11 cellular contexts compared by ENCODE assay signal in genomic region chr6:149079456-149079855, GRCh38.
A peak's percentile ranks its signal among the peaks of the same experiment; 100 is the strongest.
DNase-seq lines count a peak whose midpoint lies in the region; ATAC-seq and TF ChIP-seq lines count a peak whose summit lies in the region.
"Had no signal": no experiment of that assay in that cellular context is flagged by ENCODE, and none has a peak within 500 bp of the region (broad histone marks: within the 10 kb centered on the region; RNA-seq: fewer than 3 reads in every experiment).

No MANE protein-coding gene starts in this region.

- DNase-seq in Right ventricle myocardium superior (peak; percentile 42), Right ventricle myocardium inferior (ENCODE audit: missing footprints) (no peak), MCF 10A (ENCODE audit: unreplicated experiment) (no peak), myocyte (ENCODE audit: low read depth) (peak; percentile 53), vagina (ENCODE audit: extremely low spot score in 2 of 2) (no peak), NCI-H2107 (lab: John Stamatoyannopoulos, UW) (no peak), SK-N-DZ (ENCODE audit: low spot score) (no peak)
- no peak for DNase-seq in stimulated activated CD4-positive, alpha-beta T cell treated with anti-CD3 and anti-CD28 coated beads, Interleukin-1b, Interleukin-23, amount 100 ng/mL, for 48 hours
- DNase-seq: activated CD8-positive, alpha-beta memory T cell treated with anti-CD3 and anti-CD28 coated beads, Interleukin-2, amount 50 U/mL, for 48 hours; KG1; PC-9 had no signal

- CTCF ChIA-PET in MCF 10A (lab: Yijun Ruan, JAX): interaction anchor here (1.3 to 2.3 kb wide), 10 partner anchors 10 to 437 kb away, joined by 3 to 25 read pairs (median 9); no protein-coding TSS in a partner anchor

- H3K4me1 ChIP-seq in vagina: peaks cover 34% of the 10 kb centered on the region

- H3K27ac Mint-ChIP-seq in MCF 10A (ENCODE audit: low read depth, unreplicated experiment): peak overlapping the region; percentile 54

- TF ChIP-seq CTCF in MCF 10A (IDR thresholded peaks at IDR 0.05; ENCODE audit: unreplicated experiment) (no peak), vagina (IDR thresholded peaks at IDR 0.05) (no peak)

- H3K27me3 Mint-ChIP-seq in MCF 10A (ENCODE audit: insufficient read depth, unreplicated experiment): no peaks in the 10 kb centered on the region

- no peak overlapping the region for H3K4me3 ChIP-seq in vagina
- H3K4me3 ChIP-seq: PC-9 had no signal

- no TSS peak for BruUV-seq in MCF 10A (replicated peaks; lab: Mats Ljungman, UMichigan)

- intact Hi-C loops in Right ventricle myocardium superior (cut with DNase I): no loop called here
- intact Hi-C loops in Right ventricle myocardium inferior (cut with DNase I): no loop called here
- intact Hi-C loops in MCF 10A (cut with micrococcal nuclease): no loop called here
- intact Hi-C loops in vagina (cut with DNase I): no loop called here

- H3K36me3 ChIP-seq in vagina: no peaks in the 10 kb centered on the region

- POLR2A ChIA-PET in MCF 10A (lab: Yijun Ruan, JAX): interaction anchor here (0.6 to 2.6 kb wide), 15 partner anchors 9 to 352 kb away, joined by 3 to 61 read pairs (median 4); partner anchors contain the start of gene TAB2

- peaks cover 22% of the 10 kb centered on the region for H3K4me1 Mint-ChIP-seq in MCF 10A (ENCODE audit: insufficient read depth, unreplicated experiment)

- peaks cover 8% of the 10 kb centered on the region for H3K36me3 Mint-ChIP-seq in MCF 10A (ENCODE audit: insufficient read depth, unreplicated experiment)

- no peak for TF ChIP-seq POLR2A in vagina (IDR thresholded peaks at IDR 0.05)

- ATAC-seq in Right ventricle myocardium superior (ENCODE audit: poor library complexity) (peak; percentile 26), Right ventricle myocardium inferior (no peak)

- no peaks in the 10 kb centered on the region for H3K9me3 ChIP-seq in vagina

- H3K27me3 ChIP-seq in vagina: no peaks in the 10 kb centered on the region

- H3K27ac ChIP-seq in vagina: peak overlapping the region; percentile 68
- H3K27ac ChIP-seq: PC-9 had no signal

- no peaks in the 10 kb centered on the region for H3K9me3 Mint-ChIP-seq in MCF 10A (ENCODE audit: unreplicated experiment)

- no peak overlapping the region for H3K4me3 Mint-ChIP-seq in MCF 10A (ENCODE audit: unreplicated experiment)

Comparison
In these comparisons a context has a peak if more than half of its experiments do, and no peak if none do; other contexts are left out.
1. DNase-seq: peak in Right ventricle myocardium superior (single experiment) and myocyte (single experiment); none in Right ventricle myocardium inferior (single experiment), MCF 10A (single experiment), vagina (0 of 2), NCI-H2107 (single experiment), stimulated activated CD4-positive, alpha-beta T cell treated with anti-CD3 and anti-CD28 coated beads, Interleukin-1b, Interleukin-23, amount 100 ng/mL, for 48 hours (single experiment) and SK-N-DZ (single experiment).